22 cellular contexts compared by ENCODE assay signal in the genomic region with DNA sequence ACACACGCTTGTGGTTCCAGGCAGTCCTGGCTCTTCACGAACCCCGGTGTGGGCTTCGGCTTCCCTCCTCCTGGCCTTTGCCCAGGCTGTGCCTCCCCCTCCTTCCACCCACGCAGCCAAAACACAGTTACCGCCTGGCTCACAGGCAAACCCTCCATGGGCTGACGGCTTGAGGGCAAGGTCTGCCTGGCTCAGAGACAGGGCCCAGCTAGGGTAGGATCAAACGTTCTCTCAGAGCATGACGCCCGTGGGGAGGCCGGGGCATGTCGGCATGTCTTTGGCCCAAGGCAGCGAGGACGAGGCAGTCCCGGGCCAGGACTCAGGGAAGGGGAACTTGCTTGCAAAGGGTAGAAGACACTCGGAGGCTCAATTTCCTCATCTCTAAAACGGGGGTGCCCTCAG. TPM values are rescaled to one million over a fixed set of nuclear protein-coding genes. Genes with fewer than 3 reads are reported as not detected.
DNase-seq lines count a peak whose midpoint lies in the region; ATAC-seq, FAIRE-seq and TF ChIP-seq lines count a peak whose summit lies in the region.
"Had no signal": no experiment of that assay in that cellular context is flagged by ENCODE, and none has a peak within 500 bp of the region (broad histone marks: within the 10 kb centered on the region; RNA-seq: fewer than 3 reads in every experiment).

No MANE protein-coding gene starts in this region.

- no peak for TF ChIP-seq EP300 in H1 (IDR thresholded peaks at IDR 0.05; ENCODE audit: borderline replicate concordance in 1 of 2, low read depth in 2 of 2, low read length in 2 of 2)

- no peak overlapping the region for H2BK5ac ChIP-seq in H1 (ENCODE audit: low read depth, low read length)

- no peak overlapping the region for H3K23ac ChIP-seq in H1 (ENCODE audit: insufficient read length)

- no peaks in the 10 kb centered on the region for H3K36me3 Mint-ChIP-seq in activated T-cell treated with anti-CD3 and anti-CD28 coated beads, Interleukin-2, amount 50 U/mL, for 72 hours (ENCODE audit: insufficient read depth in 2 of 2)
- H3K36me3 Mint-ChIP-seq in CD4-positive, alpha-beta memory T cell: no peaks in the 10 kb centered on the region
- H3K36me3 Mint-ChIP-seq: CD14-positive monocyte had no signal

- POLR2A ChIA-PET in H1 (lab: Charles Lee; ENCODE audit: partially characterized antibody): interaction anchor here (1.9 kb wide), 1 partner anchor 10 kb away, joined by 6 read pairs; no protein-coding TSS in a partner anchor
- POLR2A ChIA-PET in CD4-positive, alpha-beta memory T cell (lab: Charles Lee; ENCODE audit: partially characterized antibody): no interaction called here

- no peak overlapping the region for H2AFZ ChIP-seq in H1 (ENCODE audit: low read length)
- H2AFZ ChIP-seq: GM23338, PC-9 had no signal

- H4K91ac ChIP-seq in H1 (replicated peaks; ENCODE audit: insufficient read length, low read length): no peak overlapping the region

- H3K9ac ChIP-seq in H1 (replicated peaks in 1 of 4; ENCODE audit: extremely low read depth in 1 of 4, low read depth in 3 of 4, low read length in 3 of 4): no peak overlapping the region
- peak overlapping the region; percentile 91 to 93 for H3K9ac ChIP-seq in liver (ENCODE audit: low read depth in 1 of 2, low read length in 2 of 2)

- no peak overlapping the region for H2BK12ac ChIP-seq in H1 (ENCODE audit: low read depth, low read length)

- H3K9me3 ChIP-seq in H1 (ENCODE audit: insufficient read depth in 2 of 2, low read depth in 1 of 2, low read length in 1 of 2): no peaks in the 10 kb centered on the region
- no peaks in the 10 kb centered on the region for H3K9me3 ChIP-seq in liver (ENCODE audit: control insufficient read depth in 4 of 4, low read length in 3 of 4)
- no peaks in the 10 kb centered on the region for H3K9me3 ChIP-seq in upper lobe of right lung
- H3K9me3 ChIP-seq in CD4-positive, alpha-beta memory T cell (ENCODE audit: control insufficient read depth in 1 of 2, low read length in 2 of 2): no peaks in the 10 kb centered on the region

- H3K27me3 ChIP-seq in H1 (replicated peaks in 1 of 4; ENCODE audit: control insufficient read depth in 3 of 4, extremely low read depth in 1 of 4, insufficient read depth in 3 of 4, low read length in 3 of 4) (no peaks in the 10 kb centered on the region), liver (ENCODE audit: control insufficient read depth in 4 of 4, insufficient read depth in 4 of 4, low read length in 3 of 4) (no peaks in the 10 kb centered on the region), upper lobe of right lung (no peaks in the 10 kb centered on the region)
- no peaks in the 10 kb centered on the region for H3K27me3 ChIP-seq in CD4-positive, alpha-beta memory T cell (ENCODE audit: insufficient read depth, low read length)

- no peak overlapping the region for H3K4ac ChIP-seq in H1 (replicated peaks; ENCODE audit: insufficient read length, low read depth, low read length)

- H3K18ac ChIP-seq in H1 (ENCODE audit: extremely low read depth, low read length): no peak overlapping the region

- no peak overlapping the region for H2BK15ac ChIP-seq in H1 (ENCODE audit: low read length)

- H3K56ac ChIP-seq in H1 (replicated peaks; ENCODE audit: insufficient read length, low read depth, low read length): no peak overlapping the region

- H4K5ac ChIP-seq in H1 (ENCODE audit: insufficient read length, low read depth, low read length): no peak overlapping the region

- H2BK120ac ChIP-seq in H1 (replicated peaks; ENCODE audit: low read depth, low read length): no peak overlapping the region

- no peak for DNase-seq in activated T-cell treated with anti-CD3 and anti-CD28 coated beads, Interleukin-2, amount 50 U/mL, for 72 hours
- DNase-seq in activated T-cell treated with anti-CD3 and anti-CD28 coated beads for 4 hours: no peak
- DNase-seq in H1 (ENCODE audit: low read depth in 1 of 2, low spot score in 2 of 2): no peak
- DNase-seq in upper lobe of right lung: no peak
- DNase-seq in RPMI8226: no peak
- DNase-seq in CD4-positive, alpha-beta memory T cell: no peak
- no peak for DNase-seq in Ammon's horn (ENCODE audit: low spot score)
- DNase-seq: Calu3, DMS79, HFFc6, KG1, NCI-H1092 treated with DMSO at 0.1 percent for 48 hours, NCI-H1694 treated with DMSO at 0.1 percent for 48 hours, NCI-H345, PC-9 had no signal

- H3K27ac ChIP-seq in H1 (ENCODE audit: low read depth, low read length) (no peak overlapping the region), liver (ENCODE audit: low read depth in 1 of 2, low read length in 2 of 2) (peak overlapping the region; percentile 71 to 94), upper lobe of right lung (no peak overlapping the region)
- no peak overlapping the region for H3K27ac ChIP-seq in CD4-positive, alpha-beta memory T cell (ENCODE audit: low read depth, low read length)
- H3K27ac ChIP-seq: PC-9 had no signal

- H3K4me3 ChIP-seq in H1 (ENCODE audit: extremely low read depth in 1 of 4, insufficient read depth in 2 of 4, low read depth in 3 of 4, low read length in 4 of 4) (no peak overlapping the region), liver (ENCODE audit: low read depth in 1 of 3, low read length in 3 of 3) (peak overlapping the region; percentile 83 to 88 (median 87)), upper lobe of right lung (no peak overlapping the region)
- H3K4me3 ChIP-seq in CD4-positive, alpha-beta memory T cell (ENCODE audit: low read length in 2 of 2): no peak overlapping the region
- H3K4me3 ChIP-seq: GM23338, PC-9 had no signal

- no peak for TF ChIP-seq POLR2A in H1 (IDR thresholded peaks at IDR 0.05; ENCODE audit: control extremely low read depth in 1 of 2, low read depth in 2 of 2, low read length in 2 of 2)

- no peak overlapping the region for H2BK20ac ChIP-seq in H1 (ENCODE audit: low read length)

- 89% methylated on average over 15 of the region's 17 CpGs; no CpG with 5 or more reads in 1 of the 2 experiments for WGBS in H1 (ENCODE audit: extremely low coverage in 1 of 2, insufficient coverage in 1 of 2, insufficient read length in 1 of 2, insufficient replicate concordance in 2 of 2, low coverage in 1 of 2, low lambda C conversion rate in 2 of 2, missing lambda C conversion rate in 1 of 2), 2 experiments
- 30% methylated on average over 17 of the region's 17 CpGs for WGBS in liver

- H3K4me2 ChIP-seq in H1 (ENCODE audit: insufficient read depth in 1 of 2, low read depth in 2 of 2, low read length in 2 of 2): no peak overlapping the region
- H3K4me2 ChIP-seq: GM23338, PC-9 had no signal

- peaks cover 4% of the 10 kb centered on the region for H3K27me3 Mint-ChIP-seq in activated T-cell treated with anti-CD3 and anti-CD28 coated beads, Interleukin-2, amount 50 U/mL, for 72 hours (ENCODE audit: low read depth)
- H3K27me3 Mint-ChIP-seq in CD4-positive, alpha-beta memory T cell: no peaks in the 10 kb centered on the region

- H3K79me1 ChIP-seq in H1 (ENCODE audit: low read depth, low read length): no peaks in the 10 kb centered on the region

- peaks cover 0 to under 1% (median 0%) of the 10 kb centered on the region in 4 experiments; a peak in 1 of 7 replicates for H3K4me1 ChIP-seq in H1 (replicated peaks in 1 of 4; ENCODE audit: control insufficient read depth in 3 of 4, insufficient read depth in 4 of 4, low read length in 3 of 4)
- peaks cover 25 to 58% (median 49%) of the 10 kb centered on the region in 4 donors for H3K4me1 ChIP-seq in liver (ENCODE audit: control insufficient read depth in 4 of 4, insufficient read depth in 4 of 4, low read length in 3 of 4)
- H3K4me1 ChIP-seq in upper lobe of right lung: no peaks in the 10 kb centered on the region
- no peaks in the 10 kb centered on the region for H3K4me1 ChIP-seq in CD4-positive, alpha-beta memory T cell (ENCODE audit: insufficient read depth, low read length)

- H4K20me1 ChIP-seq in H1 (replicated peaks in 1 of 2; ENCODE audit: control insufficient read depth in 1 of 2, insufficient read depth in 2 of 2, low read length in 2 of 2): no peaks in the 10 kb centered on the region

- H2AK5ac ChIP-seq in H1 (ENCODE audit: low read depth, low read length): no peak overlapping the region

- no peak for TF ChIP-seq CTCF in H1 (IDR thresholded peaks at IDR 0.05; ENCODE audit: control extremely low read depth in 1 of 3, insufficient read depth in 1 of 3, low read depth in 1 of 3, low read length in 3 of 3)
- TF ChIP-seq CTCF in liver (IDR thresholded peaks at IDR 0.05; ENCODE audit: low read depth, low read length, missing input control): no peak
- no peak for TF ChIP-seq CTCF in upper lobe of right lung (IDR thresholded peaks at IDR 0.05)

- FAIRE-seq in H1 (lab: Jason Lieb, UNC): no peak
- FAIRE-seq: A204.1, G401.6 had no signal

- H3K36me3 ChIP-seq in H1 (ENCODE audit: control insufficient read depth in 2 of 4, insufficient read depth in 4 of 4, low read length in 3 of 4) (no peaks in the 10 kb centered on the region), liver (ENCODE audit: control insufficient read depth in 4 of 4, insufficient read depth in 3 of 4, low read depth in 1 of 4, low read length in 3 of 4) (peaks cover 10 to 21% (median 12%) of the 10 kb centered on the region in 4 donors), upper lobe of right lung (no peaks in the 10 kb centered on the region)
- H3K36me3 ChIP-seq in CD4-positive, alpha-beta memory T cell (ENCODE audit: insufficient read depth, low read length): no peaks in the 10 kb centered on the region

- CTCF ChIA-PET in H1 (lab: Charles Lee; ENCODE audit: partially characterized antibody): no interaction called here
- CTCF ChIA-PET in CD4-positive, alpha-beta memory T cell (lab: Charles Lee; ENCODE audit: partially characterized antibody): no interaction called here

- H3K14ac ChIP-seq in H1 (ENCODE audit: insufficient read length): no peak overlapping the region

- TF ChIP-seq RAD21 in H1 (IDR thresholded peaks at IDR 0.05 in 1 of 2, conservative IDR thresholded peaks at IDR 0.05 in 1 of 2; ENCODE audit: low read depth in 2 of 2, low read length in 2 of 2) (no peak), liver (IDR thresholded peaks at IDR 0.05) (peak in 1 of 2 donors; percentile 62)

- peak overlapping the region; percentile 7 for H3K27ac Mint-ChIP-seq in activated T-cell treated with anti-CD3 and anti-CD28 coated beads, Interleukin-2, amount 50 U/mL, for 72 hours
- H3K27ac Mint-ChIP-seq in CD4-positive, alpha-beta memory T cell: peak overlapping the region in 1 of 7 donors; percentile 55
- H3K27ac Mint-ChIP-seq: GM23338, HFFc6 had no signal

- intact Hi-C loops in upper lobe of right lung (cut with DNase I): no loop called here
- intact Hi-C loops in CD4-positive, alpha-beta memory T cell (cut with micrococcal nuclease): no loop called here

- H3K9me3 Mint-ChIP-seq in activated T-cell treated with anti-CD3 and anti-CD28 coated beads, Interleukin-2, amount 50 U/mL, for 72 hours: no peaks in the 10 kb centered on the region
- no peaks in the 10 kb centered on the region for H3K9me3 Mint-ChIP-seq in CD4-positive, alpha-beta memory T cell
- H3K9me3 Mint-ChIP-seq: GM23338, HFFc6 had no signal

- no peak overlapping the region for H3K4me3 Mint-ChIP-seq in activated T-cell treated with anti-CD3 and anti-CD28 coated beads, Interleukin-2, amount 50 U/mL, for 72 hours
- no peak overlapping the region for H3K4me3 Mint-ChIP-seq in CD4-positive, alpha-beta memory T cell
- H3K4me3 Mint-ChIP-seq: CD14-positive monocyte, GM23338, HFFc6 had no signal

- no peaks in the 10 kb centered on the region for H3K79me2 ChIP-seq in H1 (ENCODE audit: control insufficient read depth in 1 of 2, insufficient read depth in 2 of 2, low read length in 2 of 2)

- peak overlapping the region; percentile 43 for H4K8ac ChIP-seq in H1 (ENCODE audit: extremely low read depth, insufficient read depth, low read length)

- no peaks in the 10 kb centered on the region; the same call in 1 of the 2 replicates for H3K23me2 ChIP-seq in H1 (ENCODE audit: low read depth, low read length)

- H3K4me1 Mint-ChIP-seq in activated T-cell treated with anti-CD3 and anti-CD28 coated beads, Interleukin-2, amount 50 U/mL, for 72 hours (ENCODE audit: low read depth): no peaks in the 10 kb centered on the region
- no peaks in the 10 kb centered on the region for H3K4me1 Mint-ChIP-seq in CD4-positive, alpha-beta memory T cell
- H3K4me1 Mint-ChIP-seq: CD14-positive monocyte had no signal

- no peak for ATAC-seq in activated T-cell treated with anti-CD3 and anti-CD28 coated beads, Interleukin-2, amount 50 U/mL, for 72 hours (replicated peaks in 1 of 2)
- peak; percentile 32 for ATAC-seq in upper lobe of right lung
- ATAC-seq: GM23338, Right ventricle myocardium inferior had no signal

RNA-seq across cellular contexts. Expression of gene SLC25A47, which starts 2.1 kb away (rescaled TPM):
- total RNA-seq in activated T-cell treated with anti-CD3 and anti-CD28 coated beads, Interleukin-2, amount 50 U/mL, for 72 hours: not detected
- total RNA-seq in H1 (2021; fragmentation: NEBNext Ultra II Directional; extraction: Animal tissue kit (Norgen Biotek cat#: 25700)): not detected in 2 replicates
- polyA plus RNA-seq in H1 (2011; rRNA removed): not detected in 2 replicates
- 0.05 TPM for polyA plus RNA-seq in H1 (2011; cell fraction: cytosol; rRNA removed)
- not detected for polyA plus RNA-seq in H1 (2011; cell fraction: nucleus; rRNA removed)
- not detected in 4 replicates for polyA plus RNA-seq in H1 (2012, experiment 1 of 2)
- not detected for polyA plus RNA-seq in H1 (2012, experiment 2 of 2)
- polyA plus RNA-seq in H1 (2013, experiment 1 of 2): not detected
- not detected for polyA plus RNA-seq in H1 (2013, experiment 2 of 2)
- not detected in 2 replicates for polyA minus RNA-seq in H1 (2011; rRNA and poly(A)+ RNA removed)
- polyA minus RNA-seq in H1 (2011; cell fraction: cytosol; rRNA and poly(A)+ RNA removed): not detected
- polyA minus RNA-seq in H1 (2011; cell fraction: nucleus; rRNA and poly(A)+ RNA removed): not detected
- total RNA-seq in liver: 100 to 1,000 TPM in 1 of 2 donors, 10 to 100 TPM in 1; 23.7 to 454 TPM
- polyA plus RNA-seq in liver: 100 to 1,000 TPM; 128 to 469 TPM
- total RNA-seq in upper lobe of right lung: not detected
- total RNA-seq in CD4-positive, alpha-beta memory T cell: not detected
- not detected for polyA plus RNA-seq in CD4-positive, alpha-beta memory T cell
- total RNA-seq: Calu3, GM23338, HFFc6, M059J, PC-9, Right ventricle myocardium inferior had no signal
- polyA plus RNA-seq: CD14-positive monocyte, GM23338 had no signal

RNA-seq across cellular contexts. Expression of gene SLC25A29, which starts 19.0 kb away (rescaled TPM):
- total RNA-seq in activated T-cell treated with anti-CD3 and anti-CD28 coated beads, Interleukin-2, amount 50 U/mL, for 72 hours: 10 to 100 TPM; 22.7 to 47.2 TPM
- total RNA-seq in H1 (2021; fragmentation: NEBNext Ultra II Directional; extraction: Animal tissue kit (Norgen Biotek cat#: 25700)): 135 TPM in 2 replicates
- polyA plus RNA-seq in H1 (2011; rRNA removed) (177 and 264 TPM in 2 replicates), liver (10 to 100 TPM in 1 of 2 donors, 1 to 10 TPM in 1; 2.4 to 13.4 TPM)
- polyA plus RNA-seq in H1 (2011; cell fraction: cytosol; rRNA removed): 246 TPM
- 602 TPM for polyA plus RNA-seq in H1 (2011; cell fraction: nucleus; rRNA removed)
- polyA plus RNA-seq in H1 (2012, experiment 1 of 2): 92.8 to 166 TPM (median 134 TPM) in 4 replicates
- polyA plus RNA-seq in H1 (2012, experiment 2 of 2): 78.3 TPM
- polyA plus RNA-seq in H1 (2013, experiment 1 of 2): 83.1 TPM
- 73.2 TPM for polyA plus RNA-seq in H1 (2013, experiment 2 of 2)
- polyA minus RNA-seq in H1 (2011; rRNA and poly(A)+ RNA removed): 33.9 and 54.6 TPM in 2 replicates
- 70.1 TPM for polyA minus RNA-seq in H1 (2011; cell fraction: cytosol; rRNA and poly(A)+ RNA removed)
- polyA minus RNA-seq in H1 (2011; cell fraction: nucleus; rRNA and poly(A)+ RNA removed): 124 TPM
- total RNA-seq in liver (10 to 100 TPM in 1 of 2 donors, 1 to 10 TPM in 1; 4.4 to 13.9 TPM), upper lobe of right lung (104 TPM)
- 1 to 10 TPM; 7.9 to 8.1 TPM for total RNA-seq in CD4-positive, alpha-beta memory T cell
- polyA plus RNA-seq in CD4-positive, alpha-beta memory T cell: 1 to 10 TPM in 1 of 2 donors, under 1 TPM in 1; 0.08 to 1.5 TPM

RNA-seq across cellular contexts. Expression of gene WDR25, which starts 51.1 kb away (rescaled TPM):
- total RNA-seq in activated T-cell treated with anti-CD3 and anti-CD28 coated beads, Interleukin-2, amount 50 U/mL, for 72 hours: 10 to 100 TPM; 12.5 to 13.6 TPM
- total RNA-seq in H1 (2021; fragmentation: NEBNext Ultra II Directional; extraction: Animal tissue kit (Norgen Biotek cat#: 25700)): 11.0 and 11.2 TPM in 2 replicates
- polyA plus RNA-seq in H1 (2011; rRNA removed) (16.2 and 22.7 TPM in 2 replicates), liver (1 to 10 TPM; 3.2 to 5.0 TPM)
- 13.3 TPM for polyA plus RNA-seq in H1 (2011; cell fraction: cytosol; rRNA removed)
- polyA plus RNA-seq in H1 (2011; cell fraction: nucleus; rRNA removed): 17.4 TPM
- polyA plus RNA-seq in H1 (2012, experiment 1 of 2): 7.2 to 10.5 TPM (median 8.4 TPM) in 4 replicates
- 10.9 TPM for polyA plus RNA-seq in H1 (2012, experiment 2 of 2)
- 7.5 TPM for polyA plus RNA-seq in H1 (2013, experiment 1 of 2)
- polyA plus RNA-seq in H1 (2013, experiment 2 of 2): 6.5 TPM
- 11.2 and 14.3 TPM in 2 replicates for polyA minus RNA-seq in H1 (2011; rRNA and poly(A)+ RNA removed)
- polyA minus RNA-seq in H1 (2011; cell fraction: cytosol; rRNA and poly(A)+ RNA removed): 8.8 TPM
- polyA minus RNA-seq in H1 (2011; cell fraction: nucleus; rRNA and poly(A)+ RNA removed): 13.0 TPM
- total RNA-seq in liver (1 to 10 TPM; 5.1 to 8.3 TPM), upper lobe of right lung (7.9 TPM)
- 1 to 10 TPM; 5.7 to 6.5 TPM for total RNA-seq in CD4-positive, alpha-beta memory T cell
- polyA plus RNA-seq in CD4-positive, alpha-beta memory T cell: 10 to 100 TPM in 1 of 2 donors, 1 to 10 TPM in 1; 9.2 to 14.4 TPM

Comparison
In these comparisons a context has a peak if more than half of its experiments do, and no peak if none do; other contexts are left out.
1. H3K27ac ChIP-seq: peak in liver (2 of 2); none in H1 (single experiment), upper lobe of right lung (single experiment) and CD4-positive, alpha-beta memory T cell (single experiment).
2. H3K4me3 ChIP-seq: peak in liver (3 of 3); none in H1 (0 of 4), upper lobe of right lung (single experiment) and CD4-positive, alpha-beta memory T cell (0 of 2).
3. H3K9ac ChIP-seq: peak in liver (2 of 2); none in H1 (0 of 4).
4. RNA of gene SLC25A47, which starts 2.1 kb away (total RNA-seq): 23.7 to 454 TPM in liver; not detected in activated T-cell treated with anti-CD3 and anti-CD28 coated beads, Interleukin-2, amount 50 U/mL, for 72 hours, not detected in H1, not detected in upper lobe of right lung (single experiment) and not detected in CD4-positive, alpha-beta memory T cell; every median in the first group is over 10 times any median in the second.